10 cellular contexts compared by ENCODE assay signal in the genomic region with DNA sequence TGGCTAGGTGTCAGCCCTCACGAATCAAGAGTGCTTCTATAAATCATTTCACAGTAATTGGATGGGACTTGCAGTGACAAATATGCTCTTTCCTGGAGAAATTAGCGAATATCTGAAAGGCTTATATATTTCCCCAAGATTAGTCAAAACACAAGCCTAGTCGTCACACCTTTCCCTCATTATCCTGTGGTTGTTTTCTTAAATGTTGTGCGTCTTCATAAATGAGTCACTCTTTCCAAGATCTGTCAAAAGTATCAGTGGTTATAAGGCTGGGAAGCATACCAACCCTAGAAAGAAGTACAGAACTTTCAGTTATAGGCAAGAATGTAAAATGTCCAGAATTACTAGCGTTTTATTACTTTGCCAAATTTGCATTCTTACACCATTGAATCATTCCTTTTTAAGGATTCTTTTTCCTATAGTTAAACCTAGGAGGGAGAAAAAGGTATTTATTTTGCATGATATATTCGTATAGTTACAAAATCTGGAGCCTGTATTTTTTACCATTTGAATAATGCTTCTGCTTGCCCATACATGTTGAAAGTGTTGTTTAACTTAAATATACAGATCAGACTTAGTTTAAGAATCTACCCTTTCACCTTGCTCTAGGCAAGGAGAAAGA. TPM values are rescaled to one million over a fixed set of nuclear protein-coding genes. Genes with fewer than 3 reads are reported as not detected.
DNase-seq lines count a peak whose midpoint lies in the region; TF ChIP-seq lines count a peak whose summit lies in the region.
"Had no signal": no experiment of that assay in that cellular context is flagged by ENCODE, and none has a peak within 500 bp of the region (broad histone marks: within the 10 kb centered on the region; RNA-seq: fewer than 3 reads in every experiment).

No MANE protein-coding gene starts in this region.

- peak overlapping the region; percentile 96 for H3K27ac Mint-ChIP-seq in chondrocyte (ENCODE audit: unreplicated experiment)
- H3K27ac Mint-ChIP-seq: activated B cell treated with CpG ODN at 0.5 μM for 24 hours had no signal

- no peaks in the 10 kb centered on the region for H3K9me3 Mint-ChIP-seq in chondrocyte (ENCODE audit: low read depth)
- H3K9me3 Mint-ChIP-seq: activated B cell treated with CpG ODN at 0.5 μM for 24 hours had no signal

- peak overlapping the region; percentile 79 for H3K4me2 ChIP-seq in osteoblast (ENCODE audit: insufficient read depth, low read length)

- H3K36me3 ChIP-seq in osteoblast (ENCODE audit: insufficient read depth, low read length), result no peaks in the 10 kb centered on the region

- no peaks in the 10 kb centered on the region for H3K9me3 ChIP-seq in osteoblast (ENCODE audit: low read depth, low read length)

- no peaks in the 10 kb centered on the region for H3K27me3 ChIP-seq in osteoblast (ENCODE audit: insufficient read depth, low read length)

- peaks cover 66% of the 10 kb centered on the region for H3K4me1 Mint-ChIP-seq in chondrocyte (ENCODE audit: low read depth)
- H3K4me1 Mint-ChIP-seq: activated B cell treated with CpG ODN at 0.5 μM for 24 hours had no signal

- no peak overlapping the region for H2AFZ ChIP-seq in osteoblast (ENCODE audit: low read length)

- peak overlapping the region; percentile 45 for H3K4me3 ChIP-seq in osteoblast (ENCODE audit: insufficient read depth, low read length)

- DNase-seq in AG20443 (ENCODE audit: low spot score) (peak; percentile 53), chondrocyte (ENCODE audit: low spot score) (no peak), osteoblast (ENCODE audit: insufficient read length, low spot score, missing footprints) (peak; percentile 43), cerebellar cortex (ENCODE audit: low spot score) (no peak), NCI-H526 (lab: John Stamatoyannopoulos, UW) (no peak), activated gamma-delta T cell (lab: John Stamatoyannopoulos, UW) (no peak), UCSD-AML1 (lab: John Stamatoyannopoulos, UW; ENCODE audit: unreplicated experiment) (no peak)
- DNase-seq: activated B cell treated with CpG ODN at 0.5 μM for 24 hours, caudate nucleus had no signal

- H3K79me2 ChIP-seq in osteoblast (ENCODE audit: insufficient read depth, low read length), result no peaks in the 10 kb centered on the region

- peak; percentile 72; the same call in 1 of the 2 replicates for TF ChIP-seq EP300 in Ishikawa (IDR thresholded peaks at IDR 0.05; ENCODE audit: borderline replicate concordance)

- no peaks in the 10 kb centered on the region for H4K20me1 ChIP-seq in osteoblast (ENCODE audit: insufficient read depth, low read length)

- TF ChIP-seq CTCF in chondrocyte (IDR thresholded peaks at IDR 0.05) (no peak), osteoblast (IDR thresholded peaks at IDR 0.05; ENCODE audit: extremely low read depth, low read depth, low read length) (no peak)

- peak overlapping the region; percentile 97 for H3K27ac ChIP-seq in osteoblast (ENCODE audit: low read depth, low read length)

- no peak for TF ChIP-seq RAD21 in Ishikawa (IDR thresholded peaks at IDR 0.05; ENCODE audit: low read depth)

- H3K36me3 Mint-ChIP-seq in chondrocyte (ENCODE audit: low read depth), result no peaks in the 10 kb centered on the region

- peaks cover 58% of the 10 kb centered on the region for H3K4me1 ChIP-seq in osteoblast (ENCODE audit: insufficient read depth, low read length)

- peak overlapping the region; percentile 24 for H3K4me3 Mint-ChIP-seq in chondrocyte (ENCODE audit: unreplicated experiment)
- H3K4me3 Mint-ChIP-seq: activated B cell treated with CpG ODN at 0.5 μM for 24 hours had no signal

- H3K27me3 Mint-ChIP-seq in chondrocyte (ENCODE audit: low read depth), result no peaks in the 10 kb centered on the region

TF ChIP-seq in Ishikawa, 13 proteins besides CTCF, POLR2A, EP300 and RAD21:
- TF ChIP-seq TEAD4 (IDR thresholded peaks at IDR 0.05) (peak; percentile 61), YY1 (IDR thresholded peaks at IDR 0.05; ENCODE audit: low read depth) (no peak), ZBTB7A (IDR thresholded peaks at IDR 0.05; ENCODE audit: low read depth) (no peak), EGR1 (IDR thresholded peaks at IDR 0.05) (no peak), FOXM1 (IDR thresholded peaks at IDR 0.05; ENCODE audit: borderline replicate concordance, low read depth) (no peak; the same call in 1 of the 2 replicates), CREB1 (IDR thresholded peaks at IDR 0.05; ENCODE audit: low read depth) (no peak), USF1 (IDR thresholded peaks at IDR 0.05) (no peak), TCF12 (IDR thresholded peaks at IDR 0.05; ENCODE audit: low read depth) (no peak), TAF1 (IDR thresholded peaks at IDR 0.05; ENCODE audit: low read depth) (no peak), NFIC (IDR thresholded peaks at IDR 0.05) (peak; percentile 47; the same call in 1 of the 2 replicates)
- TF ChIP-seq, protein P1, sequence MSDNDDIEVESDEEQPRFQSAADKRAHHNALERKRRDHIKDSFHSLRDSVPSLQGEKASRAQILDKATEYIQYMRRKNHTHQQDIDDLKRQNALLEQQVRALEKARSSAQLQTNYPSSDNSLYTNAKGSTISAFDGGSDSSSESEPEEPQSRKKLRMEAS (IDR thresholded peaks at IDR 0.05), result peak; percentile 37; the same call in 1 of the 2 replicates

RNA-seq across cellular contexts. Expression of gene TMEM212, which starts 33.6 kb away (rescaled TPM):
- not detected in 3 replicates for total RNA-seq in chondrocyte
- not detected in 2 replicates for total RNA-seq in osteoblast
- total RNA-seq: activated B cell treated with CpG ODN at 0.5 μM for 24 hours had no signal

Comparison
In these comparisons a context has a peak if more than half of its experiments do, and no peak if none do; other contexts are left out.
1. DNase-seq: peak in AG20443 (single experiment) and osteoblast (single experiment); none in chondrocyte (single experiment), cerebellar cortex (single experiment), NCI-H526 (0 of 2), activated gamma-delta T cell (single experiment) and UCSD-AML1 (single experiment).